In genomic region chr3:134423153-134423552, GRCh38 we compare ENCODE assay signal across 13 cellular contexts. TPM values are rescaled to one million over a fixed set of nuclear protein-coding genes. Genes with fewer than 3 reads are reported as not detected.
A peak's percentile ranks its signal among the peaks of the same experiment; 100 is the strongest.
DNase-seq lines count a peak whose midpoint lies in the region; ATAC-seq, FAIRE-seq and TF ChIP-seq lines count a peak whose summit lies in the region.
"Had no signal": no experiment of that assay in that cellular context is flagged by ENCODE, and none has a peak within 500 bp of the region (broad histone marks: within the 10 kb centered on the region; RNA-seq: fewer than 3 reads in every experiment).

No MANE protein-coding gene starts in this region.

- H3K4me3 Mint-ChIP-seq in activated CD8-positive, alpha-beta T cell treated with anti-CD3 and anti-CD28 coated beads, Interleukin-2, amount 10 ng/mL, durations not matched to agents 7 days and 5 days = no peak overlapping the region
- H3K4me3 Mint-ChIP-seq: nephron had no signal

- H3K27me3 Mint-ChIP-seq in activated CD8-positive, alpha-beta T cell treated with anti-CD3 and anti-CD28 coated beads, Interleukin-2, amount 10 ng/mL, durations not matched to agents 7 days and 5 days (ENCODE audit: low read depth) = peaks cover 12% of the 10 kb centered on the region

- DNase-seq in DMS153 (lab: John Stamatoyannopoulos, UW) (peak; percentile 56), DMS153 treated with DMSO at 0.1 percent for 48 hours (lab: John Stamatoyannopoulos, UW; ENCODE audit: unreplicated experiment) (no peak), NCI-H2107 treated with DMSO at 0.1 percent for 48 hours (lab: John Stamatoyannopoulos, UW; ENCODE audit: unreplicated experiment) (peak; percentile 83), astrocyte of the hippocampus (ENCODE audit: low read depth, low spot score) (peak; percentile 65), pancreas (peak in 1 of 6 donors; percentile 37), GDM1 (lab: John Stamatoyannopoulos, UW) (no peak), Right ventricle myocardium superior (no peak)
- no peak for DNase-seq in activated CD8-positive, alpha-beta T cell treated with anti-CD3 and anti-CD28 coated beads, Interleukin-2, amount 10 ng/mL, durations not matched to agents 7 days and 5 days
- DNase-seq: activated gamma-delta T cell treated with Interleukin-2 at 50 U/mL for 16 hours had no signal

- H3K27ac ChIP-seq in pancreas = no peak overlapping the region
- H3K27ac ChIP-seq: 22Rv1, RWPE1 had no signal

- WGBS in pancreas, 2 donors = 36 to 38% methylated on average over 2 of the region's 2 CpGs

- H3K36me3 ChIP-seq in pancreas = no peaks in the 10 kb centered on the region

- no peaks in the 10 kb centered on the region for H3K36me3 Mint-ChIP-seq in activated CD8-positive, alpha-beta T cell treated with anti-CD3 and anti-CD28 coated beads, Interleukin-2, amount 10 ng/mL, durations not matched to agents 7 days and 5 days (ENCODE audit: low read depth)

- no peak overlapping the region for H3K27ac Mint-ChIP-seq in activated CD8-positive, alpha-beta T cell treated with anti-CD3 and anti-CD28 coated beads, Interleukin-2, amount 10 ng/mL, durations not matched to agents 7 days and 5 days
- H3K27ac Mint-ChIP-seq: nephron had no signal

- H3K4me1 Mint-ChIP-seq in activated CD8-positive, alpha-beta T cell treated with anti-CD3 and anti-CD28 coated beads, Interleukin-2, amount 10 ng/mL, durations not matched to agents 7 days and 5 days (ENCODE audit: low read depth) = no peaks in the 10 kb centered on the region

- H3K4me3 ChIP-seq in pancreas = no peak overlapping the region

- POLR2A ChIA-PET in activated CD8-positive, alpha-beta T cell treated with anti-CD3 and anti-CD28 coated beads, Interleukin-2, amount 10 ng/mL, durations not matched to agents 7 days and 5 days (lab: Charles Lee) = no interaction called here

- peak in 3 of 4 donors; percentile 15 to 54 (median 36) for ATAC-seq in pancreas
- ATAC-seq in Right ventricle myocardium superior (ENCODE audit: poor library complexity) = no peak
- ATAC-seq in activated CD8-positive, alpha-beta T cell treated with anti-CD3 and anti-CD28 coated beads, Interleukin-2, amount 10 ng/mL, durations not matched to agents 7 days and 5 days = no peak
- ATAC-seq: activated CD4-positive, CD25-positive, alpha-beta regulatory T cell treated with anti-CD3 and anti-CD28 coated beads, Interleukin-2, amount 50 U/mL, for 24 hours had no signal

- H3K27me3 ChIP-seq in pancreas = no peaks in the 10 kb centered on the region

- FAIRE-seq in pancreas (lab: Jason Lieb, UNC) = no peak

- TF ChIP-seq CTCF in pancreas (IDR thresholded peaks at IDR 0.05) = no peak

- no peaks in the 10 kb centered on the region for H3K9me3 ChIP-seq in pancreas

- intact Hi-C loops in pancreas (cut with DNase I) = no loop called here
- intact Hi-C loops in Right ventricle myocardium superior (cut with DNase I) = no loop called here

- no peaks in the 10 kb centered on the region for H3K9me3 Mint-ChIP-seq in activated CD8-positive, alpha-beta T cell treated with anti-CD3 and anti-CD28 coated beads, Interleukin-2, amount 10 ng/mL, durations not matched to agents 7 days and 5 days (ENCODE audit: insufficient read depth)
- H3K9me3 Mint-ChIP-seq: nephron had no signal

- CTCF ChIA-PET in activated CD8-positive, alpha-beta T cell treated with anti-CD3 and anti-CD28 coated beads, Interleukin-2, amount 10 ng/mL, durations not matched to agents 7 days and 5 days (lab: Charles Lee) = no interaction called here

- H3K4me1 ChIP-seq in pancreas = no peaks in the 10 kb centered on the region

RNA-seq across cellular contexts. Expression of gene AMOTL2, which starts 48.9 kb away (rescaled TPM):
- total RNA-seq in pancreas = 10 to 100 TPM; 25.3 to 35.7 (median 32.4) TPM
- polyA plus RNA-seq in pancreas = 10 to 100 TPM; 11.9 to 17.9 TPM
- total RNA-seq in Right ventricle myocardium superior = 63.0 TPM
- not detected for total RNA-seq in activated CD8-positive, alpha-beta T cell treated with anti-CD3 and anti-CD28 coated beads, Interleukin-2, amount 10 ng/mL, durations not matched to agents 7 days and 5 days

Comparison
In these comparisons a context has a peak if more than half of its experiments do, and no peak if none do; other contexts are left out.
1. DNase-seq: peak in DMS153 (single experiment), NCI-H2107 treated with DMSO at 0.1 percent for 48 hours (single experiment) and astrocyte of the hippocampus (single experiment); none in DMS153 treated with DMSO at 0.1 percent for 48 hours (single experiment), GDM1 (single experiment), Right ventricle myocardium superior (single experiment) and activated CD8-positive, alpha-beta T cell treated with anti-CD3 and anti-CD28 coated beads, Interleukin-2, amount 10 ng/mL, durations not matched to agents 7 days and 5 days (single experiment).
2. ATAC-seq: peak in pancreas (3 of 4); none in Right ventricle myocardium superior (single experiment) and activated CD8-positive, alpha-beta T cell treated with anti-CD3 and anti-CD28 coated beads, Interleukin-2, amount 10 ng/mL, durations not matched to agents 7 days and 5 days (single experiment).
3. RNA of gene AMOTL2, which starts 48.9 kb away (total RNA-seq): 63.0 TPM in Right ventricle myocardium superior (single experiment) and 25.3 to 35.7 TPM in pancreas; not detected in activated CD8-positive, alpha-beta T cell treated with anti-CD3 and anti-CD28 coated beads, Interleukin-2, amount 10 ng/mL, durations not matched to agents 7 days and 5 days; every median in the first group is over 10 times any median in the second.